Comparison of ENCODE assay signal across 31 cellular contexts in the genomic region with DNA sequence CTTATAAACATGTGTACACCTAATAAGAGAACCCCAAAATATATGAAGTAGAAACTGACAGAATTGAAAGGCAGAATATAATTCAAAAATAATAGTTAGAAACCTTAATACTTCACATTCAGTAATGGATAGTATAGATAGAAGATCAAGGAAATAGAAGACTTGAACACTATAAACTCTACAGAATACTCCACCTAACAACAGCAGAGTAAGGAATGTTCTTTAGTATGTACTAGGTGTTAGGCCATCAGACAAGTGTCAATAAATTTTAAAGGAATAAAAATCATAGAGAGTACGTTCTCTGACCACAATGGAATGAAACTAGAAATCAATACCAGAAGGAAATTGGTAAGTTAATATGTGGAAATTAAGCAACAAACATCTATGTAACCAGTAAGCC.
"Had no signal": no experiment of that assay in that cellular context is flagged by ENCODE, and none has a peak within 500 bp of the region (broad histone marks: within the 10 kb centered on the region; RNA-seq: fewer than 3 reads in every experiment).

No MANE protein-coding gene starts in this region.

- H3K27me3 Mint-ChIP-seq: activated naive CD8-positive, alpha-beta T cell treated with anti-CD3 and anti-CD28 coated beads, Interleukin-2, amount 10 ng/mL, durations not matched to agents 7 days and 5 days; brain; stimulated activated memory B cell treated with anti-CD40 and anti-IgM and Interleukin-4, amounts not matched to agents 10 μg/mL and 1 μg/mL and 100 μg/mL, for 72 hours; stimulated activated naive CD8-positive, alpha-beta T cell treated with anti-CD3 and anti-CD28 coated beads, Interleukin-15, amount 100 ng/mL, for 72 hours had no signal

- H3K27ac Mint-ChIP-seq: activated naive CD8-positive, alpha-beta T cell treated with anti-CD3 and anti-CD28 coated beads, Interleukin-2, amount 10 ng/mL, durations not matched to agents 7 days and 5 days; activated T-helper 2 cell treated with anti-CD3 and anti-CD28 coated beads, Interferon-gamma antibody, Interleukin-2, Interleukin-4, amounts not matched to agents 10 μg/mL and 5 μg/mL and 100 μg/mL, durations not matched to agents 14 hours and 24 hours and 36 hours; brain; endodermal cell; stimulated activated memory B cell treated with anti-CD40 and anti-IgM and Interleukin-4, amounts not matched to agents 10 μg/mL and 1 μg/mL and 100 μg/mL, for 72 hours had no signal

- H3K36me3 ChIP-seq: ascending aorta, cardiac muscle cell, left lung, lower lobe of right lung, upper lobe of left lung, vagina, WERI-Rb-1 had no signal

- ATAC-seq: activated CD4-positive, CD25-positive, alpha-beta regulatory T cell treated with anti-CD3 and anti-CD28 coated beads, Interleukin-2, amount 50 U/mL, for 24 hours; esophagus mucosa; left lung; lower lobe of right lung; psoas muscle; stimulated activated memory B cell treated with anti-CD40 and anti-IgM and Interleukin-4, amounts not matched to agents 10 μg/mL and 1 μg/mL and 100 μg/mL, for 72 hours; stimulated activated naive CD8-positive, alpha-beta T cell treated with anti-CD3 and anti-CD28 coated beads, Interleukin-15, amount 100 ng/mL, for 72 hours had no signal

- H3K9me3 ChIP-seq: left lung, lower lobe of right lung, psoas muscle, upper lobe of left lung, vagina had no signal

- DNase-seq: activated CD4-positive, alpha-beta T cell treated with anti-CD3 and anti-CD28 coated beads for 48 hours; activated CD4-positive, alpha-beta T cell treated with anti-CD3 and anti-CD28 coated beads, Interleukin-2, amount 50 U/mL, for 48 hours; activated CD8-positive, alpha-beta memory T cell treated with anti-CD3 and anti-CD28 coated beads for 24 hours; activated naive CD8-positive, alpha-beta T cell treated with anti-CD3 and anti-CD28 coated beads, Interleukin-2, amount 10 ng/mL, durations not matched to agents 7 days and 5 days; endodermal cell; foreskin fibroblast; head of caudate nucleus; kidney glomerular epithelial cell; left lung; lower lobe of right lung; mesenchymal stem cell; nucleus accumbens; psoas muscle; stimulated activated CD4-positive, alpha-beta T cell treated with anti-CD3 and anti-CD28 coated beads, Interleukin-1b, Interleukin-23, amount 100 ng/mL, for 48 hours; stimulated activated CD4-positive, alpha-beta T cell treated with anti-CD3 and anti-CD28 coated beads, Interleukin-4, amount 100 ng/mL, for 4 hours; stimulated activated CD8-positive, alpha-beta memory T cell treated with anti-CD3 and anti-CD28 coated beads, Interleukin-4, amount 100 ng/mL, for 48 hours; stimulated activated naive CD8-positive, alpha-beta T cell treated with anti-CD3 and anti-CD28 coated beads, Interleukin-15, amount 100 ng/mL, for 72 hours; substantia nigra; T-helper 9 cell; upper lobe of left lung; WERI-Rb-1 had no signal

- H3K4me3 ChIP-seq: ascending aorta, cardiac muscle cell, left lung, lower lobe of right lung, psoas muscle, smooth muscle cell, upper lobe of left lung, vagina had no signal

- H3K4me1 ChIP-seq: ascending aorta, psoas muscle had no signal

- H3K4me3 Mint-ChIP-seq: activated naive CD8-positive, alpha-beta T cell treated with anti-CD3 and anti-CD28 coated beads, Interleukin-2, amount 10 ng/mL, durations not matched to agents 7 days and 5 days; brain; endodermal cell; neural crest cell; stimulated activated memory B cell treated with anti-CD40 and anti-IgM and Interleukin-4, amounts not matched to agents 10 μg/mL and 1 μg/mL and 100 μg/mL, for 72 hours; stimulated activated naive CD8-positive, alpha-beta T cell treated with anti-CD3 and anti-CD28 coated beads, Interleukin-15, amount 100 ng/mL, for 72 hours had no signal
